ENCODE assay signal across 1 cellular context in the genomic region with DNA sequence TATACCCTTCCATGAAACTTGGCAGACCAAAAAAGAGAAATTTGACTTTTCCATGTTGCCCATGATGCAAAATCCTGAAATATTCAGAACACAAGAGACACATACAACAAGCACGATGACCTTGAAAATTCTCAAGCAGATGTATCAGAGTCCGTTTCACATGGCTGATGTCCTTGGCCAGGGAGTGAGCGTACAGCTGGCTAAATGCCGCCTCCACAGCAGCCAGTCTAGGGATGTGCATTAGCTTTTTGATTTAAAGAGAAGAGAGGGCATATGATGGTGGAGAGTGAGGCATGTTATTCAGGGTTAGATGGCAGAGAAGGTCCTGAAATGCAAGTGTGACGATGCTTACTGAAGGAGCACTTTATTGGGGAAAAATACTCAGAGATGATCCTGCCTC.
TF ChIP-seq lines count a peak whose summit lies in the region.

No MANE protein-coding gene starts in this region.

TF ChIP-seq in GM23338, 12 proteins besides CTCF, POLR2A, EP300 and RAD21 (continued from another document):
- TF ChIP-seq EZH2 (IDR thresholded peaks at IDR 0.05; ENCODE audit: low read depth, unreplicated experiment), result no peak
- no peak for TF ChIP-seq NANOG (IDR thresholded peaks at IDR 0.05; ENCODE audit: borderline replicate concordance)
